Comparison of ENCODE assay signal across 19 cellular contexts in genomic region chr2:100799701-100800100, GRCh38. TPM values are rescaled to one million over a fixed set of nuclear protein-coding genes. Genes with fewer than 3 reads are reported as not detected.
"Had no signal": no experiment of that assay in that cellular context is flagged by ENCODE, and none has a peak within 500 bp of the region (broad histone marks: within the 10 kb centered on the region; RNA-seq: fewer than 3 reads in every experiment).

No MANE protein-coding gene starts in this region.

- H3K9me3 ChIP-seq: left ventricle myocardium inferior, spleen, thyroid gland, upper lobe of right lung had no signal

- H3K4me1 ChIP-seq: left ventricle myocardium inferior, spleen, thyroid gland, upper lobe of right lung had no signal

- H3K79me2 ChIP-seq: hepatocyte had no signal

- H3K4me2 ChIP-seq: hepatocyte had no signal

- DNase-seq: activated CD4-positive, alpha-beta T cell treated with anti-CD3 and anti-CD28 coated beads, Interleukin-2, amount 10 ng/mL, durations not matched to agents 7 days and 5 days; activated CD4-positive, CD25-positive, alpha-beta regulatory T cell treated with anti-CD3 and anti-CD28 coated beads, Interleukin-2, amount 50 U/mL, for 72 hours; activated CD8-positive, alpha-beta memory T cell treated with anti-CD3 and anti-CD28 coated beads, Interleukin-2, amount 10 ng/mL, durations not matched to agents 7 days and 5 days; activated CD8-positive, alpha-beta T cell treated with anti-CD3 and anti-CD28 coated beads for 36 hours; activated gamma-delta T cell treated with Interleukin-2 at 50 U/mL for 16 hours; effector CD8-positive, alpha-beta T cell; glutamatergic neuron; immature natural killer cell; left ventricle myocardium inferior; natural killer cell; spleen; stimulated activated CD4-positive, alpha-beta T cell treated with anti-CD3 and anti-CD28 coated beads, Interleukin-4, amount 100 ng/mL, for 24 hours; stimulated activated naive CD4-positive, alpha-beta T cell treated with Interleukin-2 at 50 U/mL for 16 hours; thyroid gland; upper lobe of right lung; WERI-Rb-1 had no signal

- H3K36me3 ChIP-seq: left ventricle myocardium inferior, spleen, thyroid gland, upper lobe of right lung, WERI-Rb-1 had no signal

- H3K4me3 ChIP-seq: hepatocyte, left ventricle myocardium inferior, spleen, thyroid gland, upper lobe of right lung had no signal

- FAIRE-seq: frontal cortex, TTC549 had no signal

- H3K27me3 ChIP-seq: hepatocyte, spleen, thyroid gland had no signal

- ATAC-seq: activated CD8-positive, alpha-beta memory T cell treated with anti-CD3 and anti-CD28 coated beads, Interleukin-2, amount 10 ng/mL, durations not matched to agents 7 days and 5 days; activated CD8-positive, alpha-beta T cell treated with anti-CD3 and anti-CD28 coated beads for 36 hours; natural killer cell; upper lobe of right lung had no signal

- H2AFZ ChIP-seq: hepatocyte had no signal

- H3K27ac ChIP-seq: hepatocyte, left ventricle myocardium inferior, spleen, thyroid gland, upper lobe of right lung, WERI-Rb-1 had no signal

RNA-seq across cellular contexts. Expression of gene NPAS2, which starts 20.2 kb away (rescaled TPM):
- total RNA-seq: natural killer cell had no signal
